ENCODE assay signal across 1 cellular context in genomic region chr2:195572894-195573293, GRCh38.
TF ChIP-seq lines count a peak whose summit lies in the region.

No MANE protein-coding gene starts in this region.

TF ChIP-seq in GM23338, 12 proteins besides CTCF, POLR2A, EP300 and RAD21 (continued from another document):
- no peak for TF ChIP-seq ETS1 (IDR thresholded peaks at IDR 0.05)
- no peak for TF ChIP-seq ZNF462 (CRISPR knock-in tag; IDR thresholded peaks at IDR 0.05)
- no peak for TF ChIP-seq REST (IDR thresholded peaks at IDR 0.05; ENCODE audit: unreplicated experiment)
